In genomic region chr9:129375845-129376244, GRCh38 we compare ENCODE assay signal across 28 cellular contexts.
"Had no signal": no experiment of that assay in that cellular context is flagged by ENCODE, and none has a peak within 500 bp of the region (broad histone marks: within the 10 kb centered on the region; RNA-seq: fewer than 3 reads in every experiment).

No MANE protein-coding gene starts in this region.

- H3K36me3 Mint-ChIP-seq: stimulated activated effector memory CD8-positive, alpha-beta T cell treated with anti-CD3 and anti-CD28 coated beads, Interleukin-12 subunit alpha, Interleukin-12 subunit beta, amount 100 ng/mL, for 72 hours; stimulated activated memory B cell treated with anti-CD40 and anti-IgM and Interleukin-4, amounts not matched to agents 10 μg/mL and 1 μg/mL and 100 μg/mL, for 72 hours; type B pancreatic cell had no signal

- H3K4me3 Mint-ChIP-seq: stimulated activated effector memory CD8-positive, alpha-beta T cell treated with anti-CD3 and anti-CD28 coated beads, Interleukin-12 subunit alpha, Interleukin-12 subunit beta, amount 100 ng/mL, for 72 hours; stimulated activated memory B cell treated with anti-CD40 and anti-IgM and Interleukin-4, amounts not matched to agents 10 μg/mL and 1 μg/mL and 100 μg/mL, for 72 hours; stimulated activated naive B cell treated with anti-CD40 and anti-IgM and Interleukin-4, amounts not matched to agents 10 μg/mL and 1 μg/mL and 100 μg/mL, for 72 hours; stimulated activated naive CD8-positive, alpha-beta T cell treated with anti-CD3 and anti-CD28 coated beads, Interleukin-15, amount 100 ng/mL, for 72 hours; stimulated activated naive CD8-positive, alpha-beta T cell treated with anti-CD3 and anti-CD28 coated beads, Interleukin-15, Interleukin-2, amounts not matched to agents 100 ng/mL and 50 ng/mL, for 24 hours; type B pancreatic cell had no signal

- H3K9me3 ChIP-seq: testis, thyroid gland, transverse colon, upper lobe of right lung, uterus, vagina had no signal

- H3K9me3 Mint-ChIP-seq: stimulated activated effector memory CD8-positive, alpha-beta T cell treated with anti-CD3 and anti-CD28 coated beads, Interleukin-12 subunit alpha, Interleukin-12 subunit beta, amount 100 ng/mL, for 72 hours; stimulated activated memory B cell treated with anti-CD40 and anti-IgM and Interleukin-4, amounts not matched to agents 10 μg/mL and 1 μg/mL and 100 μg/mL, for 72 hours; stimulated activated naive CD8-positive, alpha-beta T cell treated with anti-CD3 and anti-CD28 coated beads, Interleukin-15, amount 100 ng/mL, for 72 hours; stimulated activated naive CD8-positive, alpha-beta T cell treated with anti-CD3 and anti-CD28 coated beads, Interleukin-15, Interleukin-2, amounts not matched to agents 100 ng/mL and 50 ng/mL, for 24 hours; type B pancreatic cell had no signal

- H3K4me3 ChIP-seq: stomach, testis, thoracic aorta, thyroid gland, tibial artery, tibial nerve, transverse colon, upper lobe of left lung, upper lobe of right lung, uterus, vagina had no signal

- H3K4me1 Mint-ChIP-seq: stimulated activated effector memory CD8-positive, alpha-beta T cell treated with anti-CD3 and anti-CD28 coated beads, Interleukin-12 subunit alpha, Interleukin-12 subunit beta, amount 100 ng/mL, for 72 hours; stimulated activated memory B cell treated with anti-CD40 and anti-IgM and Interleukin-4, amounts not matched to agents 10 μg/mL and 1 μg/mL and 100 μg/mL, for 72 hours; stimulated activated naive B cell treated with anti-CD40 and anti-IgM and Interleukin-4, amounts not matched to agents 10 μg/mL and 1 μg/mL and 100 μg/mL, for 72 hours; stimulated activated naive CD8-positive, alpha-beta T cell treated with anti-CD3 and anti-CD28 coated beads, Interleukin-15, amount 100 ng/mL, for 72 hours had no signal

- H3K27me3 ChIP-seq: stomach, testis, thyroid gland, tibial artery, tibial nerve, transverse colon, upper lobe of left lung, upper lobe of right lung, uterus, vagina had no signal

- H3K4me1 ChIP-seq: stomach, testis, thyroid gland, tibial artery, tibial nerve, transverse colon, upper lobe of left lung, upper lobe of right lung, uterus, vagina had no signal

- ATAC-seq: stimulated activated effector memory CD8-positive, alpha-beta T cell treated with anti-CD3 and anti-CD28 coated beads, Interleukin-12 subunit alpha, Interleukin-12 subunit beta, amount 100 ng/mL, for 72 hours; stimulated activated memory B cell treated with anti-CD40 and anti-IgM and Interleukin-4, amounts not matched to agents 10 μg/mL and 1 μg/mL and 100 μg/mL, for 72 hours; stimulated activated naive B cell treated with anti-CD40 and anti-IgM and Interleukin-4, amounts not matched to agents 10 μg/mL and 1 μg/mL and 100 μg/mL, for 72 hours; stimulated activated naive CD8-positive, alpha-beta T cell treated with anti-CD3 and anti-CD28 coated beads, Interleukin-15, amount 100 ng/mL, for 72 hours; stimulated activated naive CD8-positive, alpha-beta T cell treated with anti-CD3 and anti-CD28 coated beads, Interleukin-15, Interleukin-2, amounts not matched to agents 100 U/mL and 50 U/mL, for 24 hours; upper lobe of right lung had no signal

- H3K27me3 Mint-ChIP-seq: stimulated activated naive CD8-positive, alpha-beta T cell treated with anti-CD3 and anti-CD28 coated beads, Interleukin-15, amount 100 ng/mL, for 72 hours; stimulated activated naive CD8-positive, alpha-beta T cell treated with anti-CD3 and anti-CD28 coated beads, Interleukin-15, Interleukin-2, amounts not matched to agents 100 ng/mL and 50 ng/mL, for 24 hours; type B pancreatic cell had no signal

- FAIRE-seq: urothelium cell line had no signal

- H3K36me3 ChIP-seq: stomach, thoracic aorta, thyroid gland, tibial artery, tibial nerve, transverse colon, upper lobe of left lung, upper lobe of right lung, uterus, vagina had no signal

- H3K27ac ChIP-seq: stomach, testis, thoracic aorta, thyroid gland, tibial artery, tibial nerve, transverse colon, upper lobe of left lung, upper lobe of right lung, uterus, vagina had no signal

- DNase-seq: stimulated activated CD4-positive, alpha-beta T cell treated with anti-CD3 and anti-CD28 coated beads, Interleukin-2, amount 100 ng/mL, for 48 hours; stimulated activated CD4-positive, alpha-beta T cell treated with anti-CD3 and anti-CD28 coated beads, Interleukin-4, amount 100 ng/mL, for 1 hour; stimulated activated CD4-positive, alpha-beta T cell treated with anti-CD3 and anti-CD28 coated beads, Interleukin-4, amount 100 ng/mL, for 24 hours; stimulated activated CD4-positive, alpha-beta T cell treated with anti-CD3 and anti-CD28 coated beads, Interleukin-4, amount 100 ng/mL, for 4 hours; stimulated activated CD8-positive, alpha-beta memory T cell treated with anti-CD3 and anti-CD28 coated beads, Interleukin-4, amount 100 ng/mL, for 48 hours; stimulated activated naive B cell treated with anti-CD40 and anti-IgM and Interleukin-4, amounts not matched to agents 10 μg/mL and 1 μg/mL and 100 μg/mL, for 72 hours; stimulated activated naive CD4-positive, alpha-beta T cell; stimulated activated naive CD4-positive, alpha-beta T cell treated with Interleukin-2 at 50 U/mL for 16 hours; stimulated activated naive CD8-positive, alpha-beta T cell treated with anti-CD3 and anti-CD28 coated beads, Interleukin-15, amount 100 ng/mL, for 72 hours; stimulated activated naive CD8-positive, alpha-beta T cell treated with anti-CD3 and anti-CD28 coated beads, Interleukin-15, Interleukin-2, amounts not matched to agents 100 U/mL and 50 U/mL, for 24 hours; stomach; substantia nigra; testis; thyroid gland; transverse colon; trophoblast cell; upper lobe of left lung; upper lobe of right lung had no signal

- H3K27ac Mint-ChIP-seq: stimulated activated effector memory CD8-positive, alpha-beta T cell treated with anti-CD3 and anti-CD28 coated beads, Interleukin-12 subunit alpha, Interleukin-12 subunit beta, amount 100 ng/mL, for 72 hours; stimulated activated memory B cell treated with anti-CD40 and anti-IgM and Interleukin-4, amounts not matched to agents 10 μg/mL and 1 μg/mL and 100 μg/mL, for 72 hours; stimulated activated naive CD8-positive, alpha-beta T cell treated with anti-CD3 and anti-CD28 coated beads, Interleukin-15, amount 100 ng/mL, for 72 hours; stimulated activated naive CD8-positive, alpha-beta T cell treated with anti-CD3 and anti-CD28 coated beads, Interleukin-15, Interleukin-2, amounts not matched to agents 100 ng/mL and 50 ng/mL, for 24 hours; type B pancreatic cell had no signal
